In the genomic region with DNA sequence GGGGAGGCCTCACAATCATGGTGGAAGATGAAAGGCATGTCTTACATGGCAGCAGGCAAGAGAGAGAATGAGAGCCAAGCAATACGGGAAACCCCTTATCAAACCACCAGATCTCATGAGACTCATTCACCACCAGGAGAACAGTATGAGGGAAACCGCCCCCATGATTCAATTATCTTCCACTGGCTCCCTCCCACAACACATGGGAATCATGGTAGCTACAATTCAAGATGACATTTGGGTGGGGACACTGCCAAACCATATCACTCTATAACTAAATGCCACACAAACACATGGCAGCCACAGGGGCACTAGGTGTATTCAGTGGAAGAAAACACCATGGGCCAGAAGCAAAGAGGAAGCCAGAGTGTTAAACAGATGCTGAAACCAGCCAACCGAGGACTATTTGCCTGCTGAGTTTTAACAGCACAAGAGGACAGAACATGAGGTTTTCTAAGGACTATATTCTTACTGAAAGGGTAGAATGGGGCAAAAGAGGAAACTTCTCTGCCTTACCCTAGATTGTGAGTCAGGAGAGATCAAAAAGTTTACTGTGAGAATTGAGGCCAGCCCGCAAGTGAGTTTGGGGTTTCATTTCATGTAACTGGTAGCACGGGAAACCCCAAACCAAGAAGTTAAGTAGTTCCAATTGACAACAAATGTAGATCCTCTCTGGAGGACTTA, we compare ENCODE assay signal across 8 cellular contexts. TPM values are rescaled to one million over a fixed set of nuclear protein-coding genes. Genes with fewer than 3 reads are reported as not detected.
A peak's percentile ranks its signal among the peaks of the same experiment; 100 is the strongest.
DNase-seq lines count a peak whose midpoint lies in the region; ATAC-seq and TF ChIP-seq lines count a peak whose summit lies in the region.

No MANE protein-coding gene starts in this region.

- ATAC-seq in GM18520 (IDR thresholded peaks at IDR 0.05; ENCODE audit: unreplicated experiment) (peak; percentile 88), HG02970 (IDR thresholded peaks at IDR 0.05; ENCODE audit: low FRiP score, unreplicated experiment) (peak; percentile 72), left ventricle myocardium superior (no peak)

- H3K4me1 ChIP-seq in suprapubic skin, result no peaks in the 10 kb centered on the region
- H3K4me1 ChIP-seq in vagina, result no peaks in the 10 kb centered on the region

- H3K27me3 ChIP-seq in suprapubic skin (no peaks in the 10 kb centered on the region), vagina (no peaks in the 10 kb centered on the region)

- TF ChIP-seq CTCF in suprapubic skin (IDR thresholded peaks at IDR 0.05) (no peak), vagina (IDR thresholded peaks at IDR 0.05) (no peak)

- H3K27ac ChIP-seq in suprapubic skin, result no peak overlapping the region
- no peak overlapping the region for H3K27ac ChIP-seq in vagina

- DNase-seq in activated CD4-positive, CD25-positive, alpha-beta regulatory T cell treated with anti-CD3 and anti-CD28 coated beads, Interleukin-2, amount 50 U/mL, for 72 hours, result peak; percentile 45
- peak; percentile 43 for DNase-seq in myocyte (ENCODE audit: low read depth)
- no peak for DNase-seq in suprapubic skin (ENCODE audit: low spot score in 2 of 2)
- no peak for DNase-seq in cerebellar nuclear complex (lab: John Stamatoyannopoulos, UW)
- DNase-seq in left ventricle myocardium superior, result no peak
- no peak for DNase-seq in vagina (ENCODE audit: extremely low spot score in 2 of 2)

- WGBS in suprapubic skin, result 77% methylated on average over 5 of the region's 5 CpGs

- intact Hi-C loops in left ventricle myocardium superior (cut with micrococcal nuclease) (loop anchor here (10.0 kb wide), 1 partner anchor 210 kb away; no protein-coding TSS in a partner anchor), vagina (cut with DNase I) (loop anchor here (10.0 kb wide), 1 partner anchor 190 kb away; no protein-coding TSS in a partner anchor)

- TF ChIP-seq POLR2A in suprapubic skin (IDR thresholded peaks at IDR 0.05) (no peak), vagina (IDR thresholded peaks at IDR 0.05) (no peak)

- H3K9me3 ChIP-seq in suprapubic skin (no peaks in the 10 kb centered on the region), vagina (no peaks in the 10 kb centered on the region)

- H3K4me3 ChIP-seq in suprapubic skin (no peak overlapping the region), vagina (no peak overlapping the region)

- TF ChIP-seq EP300 in suprapubic skin (IDR thresholded peaks at IDR 0.05), result no peak

- H3K36me3 ChIP-seq in suprapubic skin (peaks cover 77% of the 10 kb centered on the region), vagina (peaks cover 0 to 40% of the 10 kb centered on the region in 2 donors)

RNA-seq across cellular contexts. Expression of gene SIGLEC15, which starts 49.2 kb away (rescaled TPM):
- not detected in 2 replicates for total RNA-seq in myocyte
- polyA plus RNA-seq in myocyte (2012), result 0.15 TPM
- 1 to 10 TPM in 1 of 4 donors, under 1 TPM in 2, not detected in 1; 0.57 to 3.4 (median 0.98) TPM for total RNA-seq in suprapubic skin
- total RNA-seq in left ventricle myocardium superior, result 0.10 TPM
- not detected for total RNA-seq in vagina

Comparison
In these comparisons a context has a peak if more than half of its experiments do, and no peak if none do; other contexts are left out.
1. DNase-seq: peak in activated CD4-positive, CD25-positive, alpha-beta regulatory T cell treated with anti-CD3 and anti-CD28 coated beads, Interleukin-2, amount 50 U/mL, for 72 hours (single experiment) and myocyte (single experiment); none in suprapubic skin (0 of 2), cerebellar nuclear complex (0 of 2), left ventricle myocardium superior (single experiment) and vagina (0 of 2).